Comparison of ENCODE assay signal across 30 cellular contexts in the genomic region with DNA sequence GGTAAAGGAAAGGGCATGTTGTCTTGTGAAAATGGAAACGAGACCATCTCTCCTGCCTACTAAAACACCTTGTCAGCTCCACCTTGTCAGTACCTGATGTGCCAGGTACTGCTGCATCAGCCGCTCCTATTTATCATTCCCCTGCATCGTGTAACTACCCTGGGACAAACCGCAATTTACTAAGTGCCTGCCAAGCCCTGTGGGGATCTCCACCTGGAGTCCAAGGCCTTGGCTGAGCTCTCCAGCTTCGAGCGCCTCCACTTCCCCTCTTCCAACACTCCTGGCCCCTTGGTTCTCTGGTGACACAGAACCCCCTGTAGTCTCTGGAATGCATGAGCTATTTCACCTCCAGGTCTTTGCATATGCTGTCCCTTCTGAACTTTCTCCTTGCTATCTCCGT. TPM values are rescaled to one million over a fixed set of nuclear protein-coding genes. Genes with fewer than 3 reads are reported as not detected.
DNase-seq lines count a peak whose midpoint lies in the region; ATAC-seq and TF ChIP-seq lines count a peak whose summit lies in the region.
"Had no signal": no experiment of that assay in that cellular context is flagged by ENCODE, and none has a peak within 500 bp of the region (broad histone marks: within the 10 kb centered on the region; RNA-seq: fewer than 3 reads in every experiment).

No MANE protein-coding gene starts in this region.

- ATAC-seq in Right ventricle myocardium superior (ENCODE audit: poor library complexity): no peak
- ATAC-seq in GM21447 (IDR thresholded peaks at IDR 0.05; ENCODE audit: unreplicated experiment): no peak
- ATAC-seq: CD8-positive, alpha-beta T cell; left lobe of liver had no signal

- WGBS in thyroid gland, 2 donors: 41 to 61% methylated on average over 7 of the region's 7 CpGs

- H3K4me1 Mint-ChIP-seq in chondrocyte (ENCODE audit: low read depth) (peaks cover 11% of the 10 kb centered on the region), immature natural killer cell (peaks cover 31 to 65% of the 10 kb centered on the region in 2 donors)
- no peaks in the 10 kb centered on the region for H3K4me1 Mint-ChIP-seq in activated CD4-positive, alpha-beta memory T cell treated with anti-CD3 and anti-CD28 coated beads, Interleukin-2, amount 10 ng/mL, durations not matched to agents 7 days and 5 days
- H3K4me1 Mint-ChIP-seq: mesothelial cell of epicardium had no signal

- no peaks in the 10 kb centered on the region for H3K27me3 ChIP-seq in right atrium auricular region
- H3K27me3 ChIP-seq in thyroid gland: no peaks in the 10 kb centered on the region
- H3K27me3 ChIP-seq: stomach, tibial nerve had no signal

- peaks cover 31% of the 10 kb centered on the region for H3K36me3 ChIP-seq in right atrium auricular region
- peaks cover 17 to 21% of the 10 kb centered on the region in 2 donors for H3K36me3 ChIP-seq in thyroid gland

- no peak overlapping the region for H3K27ac ChIP-seq in right atrium auricular region
- H3K27ac ChIP-seq in thyroid gland: peak overlapping the region; percentile 80 to 94 (median 93)
- H3K27ac ChIP-seq: A549, SK-N-MC, stomach, tibial nerve had no signal

- H3K9me3 Mint-ChIP-seq in chondrocyte (ENCODE audit: low read depth) (no peaks in the 10 kb centered on the region), immature natural killer cell (no peaks in the 10 kb centered on the region)
- H3K9me3 Mint-ChIP-seq in activated CD4-positive, alpha-beta memory T cell treated with anti-CD3 and anti-CD28 coated beads, Interleukin-2, amount 10 ng/mL, durations not matched to agents 7 days and 5 days: no peaks in the 10 kb centered on the region
- H3K9me3 Mint-ChIP-seq: activated CD4-positive, alpha-beta memory T cell treated with anti-CD3 and anti-CD28 coated beads for 36 hours; CD8-positive, alpha-beta T cell; mesothelial cell of epicardium; naive B cell; T-helper 1 cell treated with Interleukin-12 subunit alpha and Interleukin-12 subunit beta and Interleukin-4 antibody, amounts not matched to agents 30 μg/mL and 1 μg/mL, for 36 hours had no signal

- TF ChIP-seq CTCF in right atrium auricular region (IDR thresholded peaks at IDR 0.05): no peak
- TF ChIP-seq CTCF in chondrocyte (IDR thresholded peaks at IDR 0.05): no peak
- no peak for TF ChIP-seq CTCF in thyroid gland (IDR thresholded peaks at IDR 0.05)

- H3K36me3 Mint-ChIP-seq in chondrocyte (ENCODE audit: low read depth) (peaks cover 26% of the 10 kb centered on the region), immature natural killer cell (peaks cover 13 to 34% (median 17%) of the 10 kb centered on the region in 3 donors)
- peaks cover 37% of the 10 kb centered on the region for H3K36me3 Mint-ChIP-seq in activated CD4-positive, alpha-beta memory T cell treated with anti-CD3 and anti-CD28 coated beads, Interleukin-2, amount 10 ng/mL, durations not matched to agents 7 days and 5 days (ENCODE audit: low read depth)

- H3K9me3 ChIP-seq in right atrium auricular region (no peaks in the 10 kb centered on the region), thyroid gland (no peaks in the 10 kb centered on the region)
- H3K9me3 ChIP-seq: A549, stomach, tibial nerve had no signal

- CTCF ChIA-PET in activated CD4-positive, alpha-beta memory T cell treated with anti-CD3 and anti-CD28 coated beads, Interleukin-2, amount 10 ng/mL, durations not matched to agents 7 days and 5 days (lab: Charles Lee): no interaction called here

- intact Hi-C loops in Right ventricle myocardium superior (cut with DNase I) (no loop called here), thyroid gland (cut with DNase I) (no loop called here)

- H3K4me1 ChIP-seq in right atrium auricular region (peaks cover 0 to 21% of the 10 kb centered on the region in 2 donors), thyroid gland (peaks cover 62 to 84% of the 10 kb centered on the region in 2 donors)

- H3K27me3 Mint-ChIP-seq in chondrocyte (ENCODE audit: low read depth): no peaks in the 10 kb centered on the region
- peaks cover 0 to 3% (median 1%) of the 10 kb centered on the region in 3 donors for H3K27me3 Mint-ChIP-seq in immature natural killer cell (ENCODE audit: low read depth in 3 of 3)
- H3K27me3 Mint-ChIP-seq in activated CD4-positive, alpha-beta memory T cell treated with anti-CD3 and anti-CD28 coated beads, Interleukin-2, amount 10 ng/mL, durations not matched to agents 7 days and 5 days: no peaks in the 10 kb centered on the region
- H3K27me3 Mint-ChIP-seq: activated CD4-positive, alpha-beta memory T cell treated with anti-CD3 and anti-CD28 coated beads for 36 hours; naive B cell had no signal

- H3K4me3 ChIP-seq in right atrium auricular region: no peak overlapping the region
- H3K4me3 ChIP-seq in thyroid gland (replicated peaks in 1 of 3): no peak overlapping the region
- H3K4me3 ChIP-seq: A549, SK-N-MC, smooth muscle cell, stomach, tibial nerve had no signal

- POLR2A ChIA-PET in activated CD4-positive, alpha-beta memory T cell treated with anti-CD3 and anti-CD28 coated beads, Interleukin-2, amount 10 ng/mL, durations not matched to agents 7 days and 5 days (lab: Charles Lee): no interaction called here

- peak; percentile 8 for DNase-seq in Right ventricle myocardium superior
- no peak for DNase-seq in right atrium auricular region (ENCODE audit: low spot score)
- no peak for DNase-seq in chondrocyte (ENCODE audit: low spot score)
- no peak for DNase-seq in immature natural killer cell
- DNase-seq in thyroid gland: peak; percentile 44 to 50
- DNase-seq in activated CD4-positive, alpha-beta memory T cell treated with anti-CD3 and anti-CD28 coated beads, Interleukin-2, amount 10 ng/mL, durations not matched to agents 7 days and 5 days: no peak
- no peak for DNase-seq in kidney tubule cell (ENCODE audit: low spot score)
- DNase-seq: activated CD4-positive, alpha-beta memory T cell treated with anti-CD3 and anti-CD28 coated beads for 36 hours; activated CD4-positive, CD25-positive, alpha-beta regulatory T cell treated with anti-CD3 and anti-CD28 coated beads, Interleukin-2, amount 50 U/mL, for 72 hours; activated gamma-delta T cell; CD8-positive, alpha-beta T cell; cerebellar nuclear complex; DMS 273 treated with DMSO at 0.1 percent for 48 hours; EL; naive B cell; NCI-H1436; NCI-H748 treated with DMSO at 0.1 percent for 48 hours; nucleus accumbens; stimulated activated CD4-positive, alpha-beta T cell treated with anti-CD3 and anti-CD28 coated beads, Interleukin-1b, Interleukin-23, amount 100 ng/mL, for 48 hours; stimulated activated CD8-positive, alpha-beta memory T cell treated with anti-CD3 and anti-CD28 coated beads, Interleukin-4, amount 100 ng/mL, for 48 hours; stomach had no signal

- TF ChIP-seq POLR2A in thyroid gland (IDR thresholded peaks at IDR 0.05): no peak

- H3K27ac Mint-ChIP-seq in chondrocyte (ENCODE audit: unreplicated experiment) (peak overlapping the region; percentile 50), immature natural killer cell (peak overlapping the region in 5 of 6 donors; percentile 9 to 76 (median 16))
- H3K27ac Mint-ChIP-seq in activated CD4-positive, alpha-beta memory T cell treated with anti-CD3 and anti-CD28 coated beads, Interleukin-2, amount 10 ng/mL, durations not matched to agents 7 days and 5 days: no peak overlapping the region
- H3K27ac Mint-ChIP-seq: activated CD4-positive, alpha-beta memory T cell treated with anti-CD3 and anti-CD28 coated beads for 36 hours; CD8-positive, alpha-beta T cell; mesothelial cell of epicardium; T-helper 1 cell treated with Interleukin-12 subunit alpha and Interleukin-12 subunit beta and Interleukin-4 antibody, amounts not matched to agents 30 μg/mL and 1 μg/mL, for 36 hours had no signal

- H3K4me3 Mint-ChIP-seq in chondrocyte (ENCODE audit: unreplicated experiment) (no peak overlapping the region), immature natural killer cell (no peak overlapping the region)
- H3K4me3 Mint-ChIP-seq in activated CD4-positive, alpha-beta memory T cell treated with anti-CD3 and anti-CD28 coated beads, Interleukin-2, amount 10 ng/mL, durations not matched to agents 7 days and 5 days: no peak overlapping the region
- H3K4me3 Mint-ChIP-seq: activated CD4-positive, alpha-beta memory T cell treated with anti-CD3 and anti-CD28 coated beads for 36 hours; CD8-positive, alpha-beta T cell; mesothelial cell of epicardium; naive B cell; T-helper 1 cell treated with Interleukin-12 subunit alpha and Interleukin-12 subunit beta and Interleukin-4 antibody, amounts not matched to agents 30 μg/mL and 1 μg/mL, for 36 hours had no signal

RNA-seq across cellular contexts. Expression of gene CCNP, which starts 25.9 kb away (rescaled TPM):
- total RNA-seq in Right ventricle myocardium superior: not detected
- total RNA-seq in right atrium auricular region: not detected
- 0.52 to 0.73 TPM (median 0.59 TPM) in 3 replicates for total RNA-seq in chondrocyte
- polyA plus RNA-seq in immature natural killer cell: not detected
- 1 to 10 TPM in 1 of 4 donors, under 1 TPM in 2, not detected in 1; 0.13 to 3.2 (median 0.68) TPM for total RNA-seq in thyroid gland
- not detected for total RNA-seq in activated CD4-positive, alpha-beta memory T cell treated with anti-CD3 and anti-CD28 coated beads, Interleukin-2, amount 10 ng/mL, durations not matched to agents 7 days and 5 days
- total RNA-seq: activated CD4-positive, alpha-beta memory T cell treated with anti-CD3 and anti-CD28 coated beads for 36 hours; RPMI7951; smooth muscle cell; stomach had no signal

RNA-seq across cellular contexts. Expression of gene AKT2, which starts 32.8 kb away (rescaled TPM):
- total RNA-seq in Right ventricle myocardium superior (126 TPM), right atrium auricular region (10 to 100 TPM; 63.3 to 76.7 TPM), chondrocyte (99.9 to 136 TPM (median 100 TPM) in 3 replicates), thyroid gland (100 to 1,000 TPM; 166 to 285 (median 190) TPM)
- polyA plus RNA-seq in immature natural killer cell: 10 to 100 TPM; 32.7 to 47.6 (median 34.4) TPM
- 100 to 1,000 TPM; 142 to 150 TPM for total RNA-seq in activated CD4-positive, alpha-beta memory T cell treated with anti-CD3 and anti-CD28 coated beads, Interleukin-2, amount 10 ng/mL, durations not matched to agents 7 days and 5 days

RNA-seq across cellular contexts. Expression of gene TTC9B, which starts 34.2 kb away (rescaled TPM):
- total RNA-seq in Right ventricle myocardium superior (not detected), right atrium auricular region (not detected), chondrocyte (not detected in 3 replicates), thyroid gland (not detected)
- not detected for polyA plus RNA-seq in immature natural killer cell
- total RNA-seq in activated CD4-positive, alpha-beta memory T cell treated with anti-CD3 and anti-CD28 coated beads, Interleukin-2, amount 10 ng/mL, durations not matched to agents 7 days and 5 days: not detected
- total RNA-seq: activated CD4-positive, alpha-beta memory T cell treated with anti-CD3 and anti-CD28 coated beads for 36 hours; CD8-positive, alpha-beta T cell; left lobe of liver; mesothelial cell of epicardium; RPMI7951; smooth muscle cell had no signal
- polyA plus RNA-seq: A549, smooth muscle cell had no signal

Comparison
In these comparisons a context has a peak if more than half of its experiments do, and no peak if none do; other contexts are left out.
1. DNase-seq: peak in Right ventricle myocardium superior (single experiment) and thyroid gland (2 of 2); none in right atrium auricular region (single experiment), chondrocyte (single experiment), immature natural killer cell (0 of 3), activated CD4-positive, alpha-beta memory T cell treated with anti-CD3 and anti-CD28 coated beads, Interleukin-2, amount 10 ng/mL, durations not matched to agents 7 days and 5 days (single experiment) and kidney tubule cell (single experiment).
2. H3K27ac ChIP-seq: peak in thyroid gland (3 of 3); none in right atrium auricular region (0 of 2).